Comparison of ENCODE assay signal across 11 cellular contexts in genomic region chr10:93859049-93859655, GRCh38. TPM values are rescaled to one million over a fixed set of nuclear protein-coding genes. Genes with fewer than 3 reads are reported as not detected.
DNase-seq lines count a peak whose midpoint lies in the region; ATAC-seq and TF ChIP-seq lines count a peak whose summit lies in the region.
"Had no signal": no experiment of that assay in that cellular context is flagged by ENCODE, and none has a peak within 500 bp of the region (broad histone marks: within the 10 kb centered on the region; RNA-seq: fewer than 3 reads in every experiment).

No MANE protein-coding gene starts in this region.

- no peaks in the 10 kb centered on the region for H3K27me3 Mint-ChIP-seq in progenitor cell of endocrine pancreas

- intact Hi-C loops in colonic mucosa (cut with DNase I) = no loop called here

- H3K9me3 Mint-ChIP-seq in progenitor cell of endocrine pancreas (ENCODE audit: low read depth) = peaks cover 3% of the 10 kb centered on the region
- H3K9me3 Mint-ChIP-seq: CD4-positive, alpha-beta memory T cell had no signal

- H3K27ac ChIP-seq in colonic mucosa = no peak overlapping the region

- no peak overlapping the region for H3K4me3 ChIP-seq in colonic mucosa

- H3K4me1 Mint-ChIP-seq in progenitor cell of endocrine pancreas (ENCODE audit: low read depth) = peaks cover 7% of the 10 kb centered on the region
- H3K4me1 Mint-ChIP-seq: CD4-positive, alpha-beta memory T cell; memory B cell had no signal

- H3K27ac Mint-ChIP-seq in progenitor cell of endocrine pancreas = no peak overlapping the region
- H3K27ac Mint-ChIP-seq: memory B cell had no signal

- H3K36me3 ChIP-seq in colonic mucosa = no peaks in the 10 kb centered on the region

- DNase-seq in NCI-H510A treated with DMSO at 0.1 percent for 48 hours (lab: John Stamatoyannopoulos, UW) (peak; percentile 3), NCI-H510A (lab: John Stamatoyannopoulos, UW) (no peak), NCI-H1417 treated with DMSO at 0.1 percent for 48 hours (lab: John Stamatoyannopoulos, UW) (peak; percentile 4), colonic mucosa (no peak), progenitor cell of endocrine pancreas (ENCODE audit: low spot score, unreplicated experiment) (no peak), D341Med (ENCODE audit: low spot score) (no peak)
- no peak for DNase-seq in activated CD4-positive, CD25-positive, alpha-beta regulatory T cell (lab: John Stamatoyannopoulos, UW)
- DNase-seq: activated naive CD4-positive, alpha-beta T cell treated with anti-CD3 and anti-CD28 coated beads, Interleukin-2, amount 50 U/mL, for 16 hours had no signal

- H3K9me3 ChIP-seq in colonic mucosa = no peaks in the 10 kb centered on the region

- no peaks in the 10 kb centered on the region for H3K36me3 Mint-ChIP-seq in progenitor cell of endocrine pancreas (ENCODE audit: insufficient read depth)
- H3K36me3 Mint-ChIP-seq: CD4-positive, alpha-beta memory T cell; memory B cell had no signal

- H3K9ac ChIP-seq in colonic mucosa (ENCODE audit: low read depth in 2 of 2, low read length in 2 of 2) = no peak overlapping the region

- ATAC-seq in HG03095 (IDR thresholded peaks at IDR 0.05; ENCODE audit: unreplicated experiment) = no peak

- TF ChIP-seq CTCF in colonic mucosa (IDR thresholded peaks at IDR 0.05) = peak; percentile 21
- TF ChIP-seq CTCF in progenitor cell of endocrine pancreas (IDR thresholded peaks at IDR 0.05; ENCODE audit: unreplicated experiment) = peak; percentile 47

- no peak overlapping the region for H3K4me3 Mint-ChIP-seq in progenitor cell of endocrine pancreas (ENCODE audit: low read depth)
- H3K4me3 Mint-ChIP-seq: CD4-positive, alpha-beta memory T cell; memory B cell had no signal

- no peaks in the 10 kb centered on the region for H3K27me3 ChIP-seq in colonic mucosa

- H3K4me1 ChIP-seq in colonic mucosa = no peaks in the 10 kb centered on the region

RNA-seq across cellular contexts. Expression of gene SLC35G1, which starts 34.6 kb away (rescaled TPM):
- total RNA-seq in colonic mucosa = 10 to 100 TPM; 13.4 TPM
- 7.3 and 9.9 TPM in 2 replicates for total RNA-seq in progenitor cell of endocrine pancreas

Comparison
In these comparisons a context has a peak if more than half of its experiments do, and no peak if none do; other contexts are left out.
1. DNase-seq: peak in NCI-H510A treated with DMSO at 0.1 percent for 48 hours (single experiment) and NCI-H1417 treated with DMSO at 0.1 percent for 48 hours (single experiment); none in NCI-H510A (single experiment), colonic mucosa (single experiment), progenitor cell of endocrine pancreas (single experiment), activated CD4-positive, CD25-positive, alpha-beta regulatory T cell (0 of 4) and D341Med (single experiment).